Comparison of ENCODE assay signal across 14 cellular contexts in the genomic region with DNA sequence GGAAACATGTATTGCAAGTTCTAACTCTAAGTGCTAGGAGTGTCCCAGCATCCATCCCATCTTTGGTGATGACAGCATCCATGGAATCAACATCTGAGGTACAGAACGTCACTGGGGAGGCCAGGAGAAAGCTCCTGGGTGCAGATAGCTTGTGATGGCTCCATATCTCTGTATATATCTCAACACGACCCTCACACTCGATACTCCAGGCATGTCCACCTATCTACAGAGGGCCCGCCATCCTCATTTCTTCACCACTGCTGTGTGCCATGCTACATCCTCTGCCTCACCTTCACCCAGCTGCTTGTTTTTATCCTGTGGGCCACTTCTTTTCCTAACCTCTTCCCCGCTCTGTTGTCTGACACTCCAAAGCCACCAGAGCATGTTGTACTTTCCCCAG.
DNase-seq lines count a peak whose midpoint lies in the region; ATAC-seq and TF ChIP-seq lines count a peak whose summit lies in the region.
"Had no signal": no experiment of that assay in that cellular context is flagged by ENCODE, and none has a peak within 500 bp of the region (broad histone marks: within the 10 kb centered on the region; RNA-seq: fewer than 3 reads in every experiment).

No MANE protein-coding gene starts in this region.

- H3K4me1 ChIP-seq in CD4-positive, alpha-beta memory T cell (ENCODE audit: insufficient read depth, low read length) = peaks cover 21% of the 10 kb centered on the region
- peaks cover 76% of the 10 kb centered on the region for H3K4me1 ChIP-seq in OCI-LY1 (ENCODE audit: insufficient read depth, low read length, severe bottlenecking)
- H3K4me1 ChIP-seq in gastroesophageal sphincter = peaks cover 15 to 66% (median 29%) of the 10 kb centered on the region in 3 donors
- H3K4me1 ChIP-seq in skeletal muscle tissue (ENCODE audit: control insufficient read depth in 3 of 3, insufficient read depth in 3 of 3, low read length in 3 of 3) = peaks cover 32 to 49% (median 36%) of the 10 kb centered on the region in 3 donors

- no peaks in the 10 kb centered on the region for H3K9me2 ChIP-seq in OCI-LY1 (ENCODE audit: low read depth, low read length)

- no peaks in the 10 kb centered on the region for H3K79me2 ChIP-seq in OCI-LY1 (ENCODE audit: insufficient read depth, low read length)

- peak overlapping the region; percentile 45 for H3K27ac ChIP-seq in CD4-positive, alpha-beta memory T cell (ENCODE audit: low read depth, low read length)
- H3K27ac ChIP-seq in OCI-LY1 (ENCODE audit: low read depth, low read length, poor library complexity, severe bottlenecking) (peak overlapping the region; percentile 99), gastroesophageal sphincter (peak overlapping the region; percentile 80 to 99 (median 88)), skeletal muscle tissue (ENCODE audit: low read depth, low read length) (peak overlapping the region; percentile 65)

- H3K4me3 Mint-ChIP-seq in CD4-positive, alpha-beta memory T cell = peak overlapping the region in 1 of 8 donors; percentile 18

- peak overlapping the region; percentile 69; the same call in 1 of the 2 replicates for H3K4me2 ChIP-seq in OCI-LY1 (ENCODE audit: low read length)

- peak overlapping the region in 6 of 7 donors; percentile 80 to 98 (median 94) for H3K27ac Mint-ChIP-seq in CD4-positive, alpha-beta memory T cell

- H2AFZ ChIP-seq in OCI-LY1 (ENCODE audit: low read length) = no peak overlapping the region

- no peak for DNase-seq in CD4-positive, alpha-beta memory T cell
- no peak for DNase-seq in foreskin melanocyte
- DNase-seq in cerebellar cortex (ENCODE audit: low spot score) = no peak
- DNase-seq in NCI-H2196 treated with DMSO at 0.1 percent for 48 hours (lab: John Stamatoyannopoulos, UW; ENCODE audit: unreplicated experiment) = no peak
- DNase-seq: activated CD4-positive, alpha-beta T cell treated with anti-CD3 and anti-CD28 coated beads for 1 hour; aorta; left cardiac atrium; NCI-H1092; NCI-H2171; right cardiac atrium; T-helper 9 cell had no signal

- H3K36me3 Mint-ChIP-seq in CD4-positive, alpha-beta memory T cell = peaks cover 14 to 15% of the 10 kb centered on the region in 2 donors

- TF ChIP-seq CTCF in OCI-LY1 (IDR thresholded peaks at IDR 0.05; ENCODE audit: low read length) (no peak), gastroesophageal sphincter (IDR thresholded peaks at IDR 0.05) (no peak)

- H3K36me3 ChIP-seq in CD4-positive, alpha-beta memory T cell (ENCODE audit: insufficient read depth, low read length) = no peaks in the 10 kb centered on the region
- H3K36me3 ChIP-seq in OCI-LY1 (ENCODE audit: insufficient read depth, low read length) = no peaks in the 10 kb centered on the region
- no peaks in the 10 kb centered on the region for H3K36me3 ChIP-seq in gastroesophageal sphincter
- H3K36me3 ChIP-seq in skeletal muscle tissue (ENCODE audit: control insufficient read depth in 3 of 3, insufficient read depth in 3 of 3, low read length in 3 of 3) = no peaks in the 10 kb centered on the region

- CTCF ChIA-PET in CD4-positive, alpha-beta memory T cell (lab: Charles Lee; ENCODE audit: partially characterized antibody) = no interaction called here

- intact Hi-C loops in CD4-positive, alpha-beta memory T cell (cut with micrococcal nuclease) = loop anchor here (5.0 to 10.0 kb wide), 3 partner anchors 81 to 642 kb away; no protein-coding TSS in a partner anchor

- no peaks in the 10 kb centered on the region for H3K9me3 ChIP-seq in CD4-positive, alpha-beta memory T cell (ENCODE audit: control insufficient read depth in 1 of 2, low read length in 2 of 2)
- H3K9me3 ChIP-seq in OCI-LY1 (ENCODE audit: low read length) (no peaks in the 10 kb centered on the region), gastroesophageal sphincter (no peaks in the 10 kb centered on the region), skeletal muscle tissue (ENCODE audit: control insufficient read depth in 3 of 3, low read length in 3 of 3) (no peaks in the 10 kb centered on the region)

- no peak for TF ChIP-seq POLR2A in gastroesophageal sphincter (IDR thresholded peaks at IDR 0.05)

- POLR2A ChIA-PET in CD4-positive, alpha-beta memory T cell (lab: Charles Lee; ENCODE audit: partially characterized antibody) = interaction anchor here (2.0 to 2.2 kb wide), 2 partner anchors 82 to 163 kb away, joined by 11 to 13 read pairs; no protein-coding TSS in a partner anchor

- H3K4me1 Mint-ChIP-seq in CD4-positive, alpha-beta memory T cell = peaks cover 21 to 36% (median 24%) of the 10 kb centered on the region in 4 donors

- ATAC-seq in gastroesophageal sphincter = no peak
- ATAC-seq: right cardiac atrium had no signal

- TF ChIP-seq EP300 in gastroesophageal sphincter (IDR thresholded peaks at IDR 0.05) = no peak

- H3K27me3 Mint-ChIP-seq in CD4-positive, alpha-beta memory T cell = peaks cover 6% of the 10 kb centered on the region in 2 donors

- no peaks in the 10 kb centered on the region for H4K20me1 ChIP-seq in OCI-LY1 (ENCODE audit: insufficient read depth, low read length)

- H3K9me3 Mint-ChIP-seq in CD4-positive, alpha-beta memory T cell = peaks cover 0 to 18% (median 3%) of the 10 kb centered on the region in 8 donors

- H3K27me3 ChIP-seq in CD4-positive, alpha-beta memory T cell (ENCODE audit: insufficient read depth, low read length) = no peaks in the 10 kb centered on the region
- H3K27me3 ChIP-seq in OCI-LY1 (ENCODE audit: insufficient read depth, low read length) (no peaks in the 10 kb centered on the region), gastroesophageal sphincter (no peaks in the 10 kb centered on the region), skeletal muscle tissue (ENCODE audit: control insufficient read depth in 3 of 3, insufficient read depth in 3 of 3, low read length in 3 of 3) (no peaks in the 10 kb centered on the region)

- 85 to 100% methylated on average over 3 to 5 of the region's 5 CpGs for WGBS in gastroesophageal sphincter (ENCODE audit: low coverage in 1 of 2), 2 donors

- H3K9ac ChIP-seq in OCI-LY1 (ENCODE audit: low read length) = no peak overlapping the region; the same call in 1 of the 2 replicates
- H3K9ac ChIP-seq in skeletal muscle tissue (ENCODE audit: low read depth in 1 of 3, low read length in 3 of 3) = no peak overlapping the region

- H3K4me3 ChIP-seq in CD4-positive, alpha-beta memory T cell (ENCODE audit: low read length in 2 of 2) = no peak overlapping the region
- peak overlapping the region; percentile 3 for H3K4me3 ChIP-seq in OCI-LY1 (ENCODE audit: low read depth, low read length, poor library complexity, severe bottlenecking)
- no peak overlapping the region for H3K4me3 ChIP-seq in gastroesophageal sphincter
- H3K4me3 ChIP-seq in skeletal muscle tissue (ENCODE audit: low read length in 3 of 3) = no peak overlapping the region

- no peaks in the 10 kb centered on the region for H3F3A ChIP-seq in OCI-LY1 (ENCODE audit: insufficient read depth, low read length)

Comparison
In these comparisons a context has a peak if more than half of its experiments do, and no peak if none do; other contexts are left out.
1. H3K27ac ChIP-seq: peak in every context shown above with its lines; median percentile 99 in OCI-LY1; 88 in gastroesophageal sphincter; 65 in skeletal muscle tissue; 45 in CD4-positive, alpha-beta memory T cell.